In genomic region chr19:2372076-2372612, GRCh38 we compare ENCODE assay signal across 2 cellular contexts.
TF ChIP-seq lines count a peak whose summit lies in the region.

No MANE protein-coding gene starts in this region.

TF ChIP-seq in SK-N-SH, 30 proteins besides CTCF, POLR2A, EP300 and RAD21 (continued from another document):
- TF ChIP-seq, protein P1, sequence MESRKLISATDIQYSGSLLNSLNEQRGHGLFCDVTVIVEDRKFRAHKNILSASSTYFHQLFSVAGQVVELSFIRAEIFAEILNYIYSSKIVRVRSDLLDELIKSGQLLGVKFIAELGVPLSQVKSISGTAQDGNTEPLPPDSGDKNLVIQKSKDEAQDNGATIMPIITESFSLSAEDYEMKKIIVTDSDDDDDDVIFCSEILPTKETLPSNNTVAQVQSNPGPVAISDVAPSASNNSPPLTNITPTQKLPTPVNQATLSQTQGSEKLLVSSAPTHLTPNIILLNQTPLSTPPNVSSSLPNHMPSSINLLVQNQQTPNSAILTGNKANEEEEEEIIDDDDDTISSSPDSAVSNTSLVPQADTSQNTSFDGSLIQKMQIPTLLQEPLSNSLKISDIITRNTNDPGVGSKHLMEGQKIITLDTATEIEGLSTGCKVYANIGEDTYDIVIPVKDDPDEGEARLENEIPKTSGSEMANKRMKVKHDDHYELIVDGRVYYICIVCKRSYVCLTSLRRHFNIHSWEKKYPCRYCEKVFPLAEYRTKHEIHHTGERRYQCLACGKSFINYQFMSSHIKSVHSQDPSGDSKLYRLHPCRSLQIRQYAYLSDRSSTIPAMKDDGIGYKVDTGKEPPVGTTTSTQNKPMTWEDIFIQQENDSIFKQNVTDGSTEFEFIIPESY (IDR thresholded peaks at IDR 0.05; ENCODE audit: borderline replicate concordance, low read depth): no peak
- TF ChIP-seq RXRA (IDR thresholded peaks at IDR 0.05; ENCODE audit: borderline replicate concordance, low read depth) (no peak), RCOR1 (IDR thresholded peaks at IDR 0.05; ENCODE audit: low read length) (no peak), FOSL2 (IDR thresholded peaks at IDR 0.05; ENCODE audit: borderline replicate concordance, low read depth) (no peak), SIN3A (IDR thresholded peaks at IDR 0.05; ENCODE audit: borderline replicate concordance, low read depth, low read length) (no peak), JUND (IDR thresholded peaks at IDR 0.05) (no peak), MXI1 (IDR thresholded peaks at IDR 0.05; ENCODE audit: low read depth, low read length) (no peak), RFX5 (IDR thresholded peaks at IDR 0.05; ENCODE audit: low read length) (no peak), ELF1 (IDR thresholded peaks at IDR 0.05) (no peak), POLR2AphosphoS5 (IDR thresholded peaks at IDR 0.05; ENCODE audit: low read depth, low read length) (no peak), NFIC (IDR thresholded peaks at IDR 0.05; ENCODE audit: borderline replicate concordance) (no peak), NRF1 (IDR thresholded peaks at IDR 0.05; ENCODE audit: low read depth, low read length) (no peak), IRF3 (IDR thresholded peaks at IDR 0.05; ENCODE audit: low read depth, low read length) (no peak), GATA2 (CRISPR knock-in tag; IDR thresholded peaks at IDR 0.05) (no peak)
- TF ChIP-seq, protein P2, sequence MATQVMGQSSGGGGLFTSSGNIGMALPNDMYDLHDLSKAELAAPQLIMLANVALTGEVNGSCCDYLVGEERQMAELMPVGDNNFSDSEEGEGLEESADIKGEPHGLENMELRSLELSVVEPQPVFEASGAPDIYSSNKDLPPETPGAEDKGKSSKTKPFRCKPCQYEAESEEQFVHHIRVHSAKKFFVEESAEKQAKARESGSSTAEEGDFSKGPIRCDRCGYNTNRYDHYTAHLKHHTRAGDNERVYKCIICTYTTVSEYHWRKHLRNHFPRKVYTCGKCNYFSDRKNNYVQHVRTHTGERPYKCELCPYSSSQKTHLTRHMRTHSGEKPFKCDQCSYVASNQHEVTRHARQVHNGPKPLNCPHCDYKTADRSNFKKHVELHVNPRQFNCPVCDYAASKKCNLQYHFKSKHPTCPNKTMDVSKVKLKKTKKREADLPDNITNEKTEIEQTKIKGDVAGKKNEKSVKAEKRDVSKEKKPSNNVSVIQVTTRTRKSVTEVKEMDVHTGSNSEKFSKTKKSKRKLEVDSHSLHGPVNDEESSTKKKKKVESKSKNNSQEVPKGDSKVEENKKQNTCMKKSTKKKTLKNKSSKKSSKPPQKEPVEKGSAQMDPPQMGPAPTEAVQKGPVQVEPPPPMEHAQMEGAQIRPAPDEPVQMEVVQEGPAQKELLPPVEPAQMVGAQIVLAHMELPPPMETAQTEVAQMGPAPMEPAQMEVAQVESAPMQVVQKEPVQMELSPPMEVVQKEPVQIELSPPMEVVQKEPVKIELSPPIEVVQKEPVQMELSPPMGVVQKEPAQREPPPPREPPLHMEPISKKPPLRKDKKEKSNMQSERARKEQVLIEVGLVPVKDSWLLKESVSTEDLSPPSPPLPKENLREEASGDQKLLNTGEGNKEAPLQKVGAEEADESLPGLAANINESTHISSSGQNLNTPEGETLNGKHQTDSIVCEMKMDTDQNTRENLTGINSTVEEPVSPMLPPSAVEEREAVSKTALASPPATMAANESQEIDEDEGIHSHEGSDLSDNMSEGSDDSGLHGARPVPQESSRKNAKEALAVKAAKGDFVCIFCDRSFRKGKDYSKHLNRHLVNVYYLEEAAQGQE (IDR thresholded peaks at IDR 0.05; ENCODE audit: low read depth, low read length): no peak

TF ChIP-seq in GM23338, 12 proteins besides CTCF, POLR2A, EP300 and RAD21 (continued from another document):
- TF ChIP-seq, protein P2 (IDR thresholded peaks at IDR 0.05; ENCODE audit: unreplicated experiment): no peak
- TF ChIP-seq ZNF331 (CRISPR knock-in tag; IDR thresholded peaks at IDR 0.05; ENCODE audit: low read depth) (no peak), NANOG (IDR thresholded peaks at IDR 0.05; ENCODE audit: borderline replicate concordance) (no peak)
